Comparison of ENCODE assay signal across 1 cellular context in the genomic region with DNA sequence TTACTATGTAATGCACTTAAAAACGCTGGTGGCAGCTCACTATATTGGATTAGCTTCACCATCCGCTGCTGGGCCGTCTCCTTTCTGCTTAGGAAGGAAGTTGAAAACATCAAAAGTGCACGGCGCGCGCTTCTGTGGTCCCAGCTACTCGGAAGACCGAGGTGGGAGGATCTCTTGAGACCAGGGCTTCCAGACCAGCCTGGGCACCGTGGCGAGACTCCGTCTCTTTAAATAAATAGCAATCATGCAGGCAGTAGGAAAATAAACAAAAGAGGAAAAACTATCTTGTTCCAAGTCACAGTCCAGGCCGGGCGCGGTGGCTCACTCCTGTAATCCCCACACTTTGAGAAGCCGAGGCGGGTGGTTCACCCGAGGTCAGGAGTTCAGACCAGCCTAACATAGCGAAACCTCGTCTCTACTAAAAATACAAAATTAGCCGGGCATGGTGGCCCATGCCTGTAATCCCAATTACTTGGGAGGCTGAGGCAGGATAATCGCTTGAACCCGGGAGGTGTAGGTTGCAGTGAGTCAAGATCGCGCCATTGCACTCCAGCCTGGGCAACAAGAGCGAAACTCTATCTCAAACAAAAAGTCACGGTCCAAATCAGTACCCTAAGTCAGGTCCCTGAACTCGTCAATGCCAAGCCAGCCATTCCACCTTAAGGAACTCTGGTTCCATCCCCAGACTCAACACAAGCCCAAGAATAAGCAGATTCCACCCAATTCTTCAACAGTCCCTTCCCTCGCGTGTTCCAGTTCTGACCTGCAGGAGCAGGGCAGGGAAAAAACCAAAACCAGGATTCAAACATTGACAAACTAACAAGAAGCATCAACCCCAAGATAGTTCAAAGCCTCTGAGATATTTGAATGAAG.
TF ChIP-seq lines count a peak whose summit lies in the region.

No MANE protein-coding gene starts in this region.

TF ChIP-seq in K562, 482 proteins besides CTCF, POLR2A, EP300 and RAD21 (continued from another document):
- TF ChIP-seq, protein P1, sequence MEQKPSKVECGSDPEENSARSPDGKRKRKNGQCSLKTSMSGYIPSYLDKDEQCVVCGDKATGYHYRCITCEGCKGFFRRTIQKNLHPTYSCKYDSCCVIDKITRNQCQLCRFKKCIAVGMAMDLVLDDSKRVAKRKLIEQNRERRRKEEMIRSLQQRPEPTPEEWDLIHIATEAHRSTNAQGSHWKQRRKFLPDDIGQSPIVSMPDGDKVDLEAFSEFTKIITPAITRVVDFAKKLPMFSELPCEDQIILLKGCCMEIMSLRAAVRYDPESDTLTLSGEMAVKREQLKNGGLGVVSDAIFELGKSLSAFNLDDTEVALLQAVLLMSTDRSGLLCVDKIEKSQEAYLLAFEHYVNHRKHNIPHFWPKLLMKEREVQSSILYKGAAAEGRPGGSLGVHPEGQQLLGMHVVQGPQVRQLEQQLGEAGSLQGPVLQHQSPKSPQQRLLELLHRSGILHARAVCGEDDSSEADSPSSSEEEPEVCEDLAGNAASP (IDR thresholded peaks at IDR 0.05), result peak; percentile 57
- TF ChIP-seq KLF1 (tag; IDR thresholded peaks at IDR 0.05), result no peak
- TF ChIP-seq, protein P2, sequence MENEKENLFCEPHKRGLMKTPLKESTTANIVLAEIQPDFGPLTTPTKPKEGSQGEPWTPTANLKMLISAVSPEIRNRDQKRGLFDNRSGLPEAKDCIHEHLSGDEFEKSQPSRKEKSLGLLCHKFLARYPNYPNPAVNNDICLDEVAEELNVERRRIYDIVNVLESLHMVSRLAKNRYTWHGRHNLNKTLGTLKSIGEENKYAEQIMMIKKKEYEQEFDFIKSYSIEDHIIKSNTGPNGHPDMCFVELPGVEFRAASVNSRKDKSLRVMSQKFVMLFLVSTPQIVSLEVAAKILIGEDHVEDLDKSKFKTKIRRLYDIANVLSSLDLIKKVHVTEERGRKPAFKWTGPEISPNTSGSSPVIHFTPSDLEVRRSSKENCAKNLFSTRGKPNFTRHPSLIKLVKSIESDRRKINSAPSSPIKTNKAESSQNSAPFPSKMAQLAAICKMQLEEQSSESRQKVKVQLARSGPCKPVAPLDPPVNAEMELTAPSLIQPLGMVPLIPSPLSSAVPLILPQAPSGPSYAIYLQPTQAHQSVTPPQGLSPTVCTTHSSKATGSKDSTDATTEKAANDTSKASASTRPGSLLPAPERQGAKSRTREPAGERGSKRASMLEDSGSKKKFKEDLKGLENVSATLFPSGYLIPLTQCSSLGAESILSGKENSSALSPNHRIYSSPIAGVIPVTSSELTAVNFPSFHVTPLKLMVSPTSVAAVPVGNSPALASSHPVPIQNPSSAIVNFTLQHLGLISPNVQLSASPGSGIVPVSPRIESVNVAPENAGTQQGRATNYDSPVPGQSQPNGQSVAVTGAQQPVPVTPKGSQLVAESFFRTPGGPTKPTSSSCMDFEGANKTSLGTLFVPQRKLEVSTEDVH (IDR thresholded peaks at IDR 0.05; ENCODE audit: low read depth, partially characterized antibody), result no peak
- TF ChIP-seq CCNT2 (IDR thresholded peaks at IDR 0.05; ENCODE audit: borderline replicate concordance, extremely low read depth, insufficient read length, low read depth, low read length), result no peak
- TF ChIP-seq, protein P3, sequence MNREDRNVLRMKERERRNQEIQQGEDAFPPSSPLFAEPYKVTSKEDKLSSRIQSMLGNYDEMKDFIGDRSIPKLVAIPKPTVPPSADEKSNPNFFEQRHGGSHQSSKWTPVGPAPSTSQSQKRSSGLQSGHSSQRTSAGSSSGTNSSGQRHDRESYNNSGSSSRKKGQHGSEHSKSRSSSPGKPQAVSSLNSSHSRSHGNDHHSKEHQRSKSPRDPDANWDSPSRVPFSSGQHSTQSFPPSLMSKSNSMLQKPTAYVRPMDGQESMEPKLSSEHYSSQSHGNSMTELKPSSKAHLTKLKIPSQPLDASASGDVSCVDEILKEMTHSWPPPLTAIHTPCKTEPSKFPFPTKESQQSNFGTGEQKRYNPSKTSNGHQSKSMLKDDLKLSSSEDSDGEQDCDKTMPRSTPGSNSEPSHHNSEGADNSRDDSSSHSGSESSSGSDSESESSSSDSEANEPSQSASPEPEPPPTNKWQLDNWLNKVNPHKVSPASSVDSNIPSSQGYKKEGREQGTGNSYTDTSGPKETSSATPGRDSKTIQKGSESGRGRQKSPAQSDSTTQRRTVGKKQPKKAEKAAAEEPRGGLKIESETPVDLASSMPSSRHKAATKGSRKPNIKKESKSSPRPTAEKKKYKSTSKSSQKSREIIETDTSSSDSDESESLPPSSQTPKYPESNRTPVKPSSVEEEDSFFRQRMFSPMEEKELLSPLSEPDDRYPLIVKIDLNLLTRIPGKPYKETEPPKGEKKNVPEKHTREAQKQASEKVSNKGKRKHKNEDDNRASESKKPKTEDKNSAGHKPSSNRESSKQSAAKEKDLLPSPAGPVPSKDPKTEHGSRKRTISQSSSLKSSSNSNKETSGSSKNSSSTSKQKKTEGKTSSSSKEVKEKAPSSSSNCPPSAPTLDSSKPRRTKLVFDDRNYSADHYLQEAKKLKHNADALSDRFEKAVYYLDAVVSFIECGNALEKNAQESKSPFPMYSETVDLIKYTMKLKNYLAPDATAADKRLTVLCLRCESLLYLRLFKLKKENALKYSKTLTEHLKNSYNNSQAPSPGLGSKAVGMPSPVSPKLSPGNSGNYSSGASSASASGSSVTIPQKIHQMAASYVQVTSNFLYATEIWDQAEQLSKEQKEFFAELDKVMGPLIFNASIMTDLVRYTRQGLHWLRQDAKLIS (CRISPR knock-in tag; IDR thresholded peaks at IDR 0.05), result peak; percentile 49; the same call in 1 of the 2 replicates
- TF ChIP-seq, protein P4, sequence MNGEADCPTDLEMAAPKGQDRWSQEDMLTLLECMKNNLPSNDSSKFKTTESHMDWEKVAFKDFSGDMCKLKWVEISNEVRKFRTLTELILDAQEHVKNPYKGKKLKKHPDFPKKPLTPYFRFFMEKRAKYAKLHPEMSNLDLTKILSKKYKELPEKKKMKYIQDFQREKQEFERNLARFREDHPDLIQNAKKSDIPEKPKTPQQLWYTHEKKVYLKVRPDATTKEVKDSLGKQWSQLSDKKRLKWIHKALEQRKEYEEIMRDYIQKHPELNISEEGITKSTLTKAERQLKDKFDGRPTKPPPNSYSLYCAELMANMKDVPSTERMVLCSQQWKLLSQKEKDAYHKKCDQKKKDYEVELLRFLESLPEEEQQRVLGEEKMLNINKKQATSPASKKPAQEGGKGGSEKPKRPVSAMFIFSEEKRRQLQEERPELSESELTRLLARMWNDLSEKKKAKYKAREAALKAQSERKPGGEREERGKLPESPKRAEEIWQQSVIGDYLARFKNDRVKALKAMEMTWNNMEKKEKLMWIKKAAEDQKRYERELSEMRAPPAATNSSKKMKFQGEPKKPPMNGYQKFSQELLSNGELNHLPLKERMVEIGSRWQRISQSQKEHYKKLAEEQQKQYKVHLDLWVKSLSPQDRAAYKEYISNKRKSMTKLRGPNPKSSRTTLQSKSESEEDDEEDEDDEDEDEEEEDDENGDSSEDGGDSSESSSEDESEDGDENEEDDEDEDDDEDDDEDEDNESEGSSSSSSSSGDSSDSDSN (IDR thresholded peaks at IDR 0.05; ENCODE audit: borderline replicate concordance in 1 of 2, low read depth in 2 of 2, low read length in 2 of 2), result 0 out of 4 replicates have a peak, but pooled peaks of 1 of the 2 experiments have one; percentile 23
- peak; percentile 19; the same call in 1 of the 2 replicates for TF ChIP-seq NR2C1 (IDR thresholded peaks at IDR 0.05)
- TF ChIP-seq NR2C1 (tag; IDR thresholded peaks at IDR 0.05), result no peak
- no peak for TF ChIP-seq TCF3 (CRISPR knock-in tag; IDR thresholded peaks at IDR 0.05)
- TF ChIP-seq CXXC5 (CRISPR knock-in tag; IDR thresholded peaks at IDR 0.05), result peak; percentile 22
- TF ChIP-seq ARNT (IDR thresholded peaks at IDR 0.05), result peak in 1 of 2 experiments; percentile 58; a peak in 1 of 4 replicates
- TF ChIP-seq, protein P5, sequence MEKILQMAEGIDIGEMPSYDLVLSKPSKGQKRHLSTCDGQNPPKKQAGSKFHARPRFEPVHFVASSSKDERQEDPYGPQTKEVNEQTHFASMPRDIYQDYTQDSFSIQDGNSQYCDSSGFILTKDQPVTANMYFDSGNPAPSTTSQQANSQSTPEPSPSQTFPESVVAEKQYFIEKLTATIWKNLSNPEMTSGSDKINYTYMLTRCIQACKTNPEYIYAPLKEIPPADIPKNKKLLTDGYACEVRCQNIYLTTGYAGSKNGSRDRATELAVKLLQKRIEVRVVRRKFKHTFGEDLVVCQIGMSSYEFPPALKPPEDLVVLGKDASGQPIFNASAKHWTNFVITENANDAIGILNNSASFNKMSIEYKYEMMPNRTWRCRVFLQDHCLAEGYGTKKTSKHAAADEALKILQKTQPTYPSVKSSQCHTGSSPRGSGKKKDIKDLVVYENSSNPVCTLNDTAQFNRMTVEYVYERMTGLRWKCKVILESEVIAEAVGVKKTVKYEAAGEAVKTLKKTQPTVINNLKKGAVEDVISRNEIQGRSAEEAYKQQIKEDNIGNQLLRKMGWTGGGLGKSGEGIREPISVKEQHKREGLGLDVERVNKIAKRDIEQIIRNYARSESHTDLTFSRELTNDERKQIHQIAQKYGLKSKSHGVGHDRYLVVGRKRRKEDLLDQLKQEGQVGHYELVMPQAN (IDR thresholded peaks at IDR 0.05; ENCODE audit: borderline replicate concordance), result no peak
- TF ChIP-seq PHF8 (IDR thresholded peaks at IDR 0.05; ENCODE audit: borderline replicate concordance, low read length), result no peak
- 0 out of 2 replicates have a peak, but pooled peaks have one; percentile 8 for TF ChIP-seq NFRKB (IDR thresholded peaks at IDR 0.05; ENCODE audit: low read depth)
- TF ChIP-seq, protein P6, sequence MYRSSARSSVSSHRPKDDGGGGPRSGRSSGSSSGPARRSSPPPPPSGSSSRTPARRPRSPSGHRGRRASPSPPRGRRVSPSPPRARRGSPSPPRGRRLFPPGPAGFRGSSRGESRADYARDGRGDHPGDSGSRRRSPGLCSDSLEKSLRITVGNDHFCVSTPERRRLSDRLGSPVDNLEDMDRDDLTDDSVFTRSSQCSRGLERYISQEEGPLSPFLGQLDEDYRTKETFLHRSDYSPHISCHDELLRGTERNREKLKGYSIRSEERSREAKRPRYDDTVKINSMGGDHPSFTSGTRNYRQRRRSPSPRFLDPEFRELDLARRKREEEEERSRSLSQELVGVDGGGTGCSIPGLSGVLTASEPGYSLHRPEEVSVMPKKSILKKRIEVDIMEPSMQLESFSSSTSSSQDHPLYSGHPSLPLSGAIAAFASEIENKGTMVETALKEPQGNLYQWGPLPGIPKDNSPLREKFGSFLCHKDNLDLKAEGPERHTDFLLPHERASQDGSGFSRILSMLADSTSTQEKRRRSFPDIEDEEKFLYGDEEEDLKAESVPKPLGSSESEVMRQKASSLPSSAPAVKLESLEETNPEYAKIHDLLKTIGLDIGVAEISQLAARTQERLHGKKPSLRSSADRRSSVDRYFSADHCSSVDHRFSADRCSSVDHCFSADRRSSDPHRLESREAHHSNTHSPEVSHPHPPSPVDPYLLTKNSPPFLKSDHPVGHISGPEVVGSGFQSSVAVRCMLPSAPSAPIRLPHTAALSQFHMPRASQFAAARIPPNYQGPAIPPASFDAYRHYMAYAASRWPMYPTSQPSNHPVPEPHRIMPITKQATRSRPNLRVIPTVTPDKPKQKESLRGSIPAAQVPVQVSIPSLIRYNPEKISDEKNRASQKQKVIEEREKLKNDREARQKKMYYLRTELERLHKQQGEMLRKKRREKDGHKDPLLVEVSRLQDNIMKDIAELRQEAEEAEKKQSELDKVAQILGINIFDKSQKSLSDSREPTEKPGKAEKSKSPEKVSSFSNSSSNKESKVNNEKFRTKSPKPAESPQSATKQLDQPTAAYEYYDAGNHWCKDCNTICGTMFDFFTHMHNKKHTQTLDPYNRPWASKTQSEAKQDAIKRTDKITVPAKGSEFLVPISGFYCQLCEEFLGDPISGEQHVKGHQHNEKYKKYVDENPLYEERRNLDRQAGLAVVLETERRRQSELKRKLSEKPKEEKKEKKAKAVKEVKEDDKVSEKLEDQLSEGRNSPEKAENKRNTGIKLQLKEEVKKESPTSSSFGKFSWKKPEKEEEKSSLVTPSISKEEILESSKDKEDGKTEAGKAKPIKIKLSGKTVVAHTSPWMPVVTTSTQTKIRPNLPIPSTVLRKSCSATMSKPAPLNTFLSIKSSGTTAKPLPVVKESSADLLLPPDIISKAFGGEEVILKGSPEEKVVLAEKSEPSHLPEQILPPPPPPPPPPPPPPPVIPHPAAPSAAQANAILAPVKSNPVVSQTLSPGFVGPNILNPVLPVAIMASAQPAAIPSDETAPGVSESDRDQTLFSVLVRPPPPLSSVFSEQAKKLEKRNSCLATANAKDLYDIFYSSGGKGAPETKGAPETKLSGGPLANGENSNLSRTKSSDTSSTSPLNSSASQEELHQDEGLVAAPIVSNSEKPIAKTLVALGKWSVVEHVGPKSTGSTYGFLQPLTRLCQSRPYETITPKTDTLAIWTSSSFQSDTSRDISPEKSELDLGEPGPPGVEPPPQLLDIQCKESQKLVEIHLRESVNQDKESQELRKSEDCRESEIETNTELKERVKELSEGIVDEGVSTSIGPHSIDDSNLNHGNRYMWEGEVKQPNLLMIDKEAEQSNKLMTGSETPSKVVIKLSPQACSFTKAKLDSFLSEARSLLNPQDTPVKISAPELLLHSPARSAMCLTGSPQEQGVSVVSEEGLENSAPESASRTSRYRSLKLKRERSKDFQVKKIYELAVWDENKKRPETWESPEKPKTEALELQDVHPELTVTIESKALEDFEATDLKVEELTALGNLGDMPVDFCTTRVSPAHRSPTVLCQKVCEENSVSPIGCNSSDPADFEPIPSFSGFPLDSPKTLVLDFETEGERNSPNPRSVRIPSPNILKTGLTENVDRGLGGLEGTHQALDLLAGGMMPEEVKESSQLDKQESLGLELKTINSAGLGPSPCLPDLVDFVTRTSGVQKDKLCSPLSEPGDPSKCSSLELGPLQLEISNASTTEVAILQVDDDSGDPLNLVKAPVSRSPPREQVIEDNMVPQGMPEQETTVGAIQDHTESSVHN (IDR thresholded peaks at IDR 0.05; ENCODE audit: borderline replicate concordance in 1 of 2, low read depth in 1 of 2), result no peak
